8 cellular contexts compared by ENCODE assay signal in the genomic region with DNA sequence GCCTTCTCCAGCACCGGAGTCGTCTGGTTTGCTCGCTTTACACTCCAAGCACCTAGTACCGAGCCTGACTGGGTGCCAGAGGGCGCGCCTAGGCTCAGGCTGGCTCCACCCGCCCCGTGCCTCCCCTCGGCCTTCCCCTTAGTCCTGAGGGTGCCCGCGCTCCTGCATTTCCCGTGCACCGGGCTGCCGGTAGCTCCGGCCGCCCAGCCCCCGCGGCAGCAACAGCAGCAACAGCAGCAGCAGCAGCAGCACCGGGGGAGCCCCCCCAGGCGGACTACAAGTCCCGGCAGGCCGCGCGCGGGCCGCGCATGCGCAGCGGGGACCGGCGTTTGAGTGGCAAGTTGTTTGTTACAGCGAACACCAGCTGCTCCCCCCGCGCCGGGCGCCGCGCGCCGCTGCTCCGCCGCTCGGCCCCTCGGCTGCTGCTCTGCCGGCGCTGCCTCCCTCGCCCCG.
DNase-seq lines count a peak whose midpoint lies in the region; ATAC-seq and TF ChIP-seq lines count a peak whose summit lies in the region.
"Not testable (repeated sequence)": the region's sequence is repeated elsewhere in the genome, so short reads cannot be mapped to it uniquely, and the experiment has no call there.

No MANE protein-coding gene starts in this region.

- peak; percentile 94 for ATAC-seq in GM19351 (IDR thresholded peaks at IDR 0.05; ENCODE audit: unreplicated experiment)
- peak; percentile 74 for ATAC-seq in HG02981 (IDR thresholded peaks at IDR 0.05; ENCODE audit: unreplicated experiment)
- ATAC-seq in right lobe of liver, result peak; percentile 82 to 95 (median 90)

- not testable (repeated sequence) for H3K36me3 ChIP-seq in Peyer's patch, right lobe of liver, vagina

- not testable (repeated sequence) for H3K9me3 ChIP-seq in Peyer's patch, right lobe of liver, vagina

- not testable (repeated sequence) for TF ChIP-seq POLR2A in Peyer's patch (IDR thresholded peaks at IDR 0.05); vagina (IDR thresholded peaks at IDR 0.05)
- TF ChIP-seq POLR2A in right lobe of liver (IDR thresholded peaks at IDR 0.05), result peak; percentile 46

- H3K4me3 ChIP-seq in Peyer's patch (peak overlapping the region; percentile 27 to 62 (median 47)), dorsolateral prefrontal cortex (peak overlapping the region in 54 of 59 donors; percentile 16 to 62 (median 45)), right lobe of liver (peak overlapping the region; percentile 26 to 48 (median 32)), vagina (peak overlapping the region; percentile 42 to 46)

- not testable (repeated sequence) for H3K4me1 ChIP-seq in Peyer's patch, right lobe of liver, vagina

- H3K27ac ChIP-seq in Peyer's patch, result peak overlapping the region in 2 of 4 donors; percentile 57 to 60
- peak overlapping the region in 7 of 59 donors; percentile 28 to 74 (median 48) for H3K27ac ChIP-seq in dorsolateral prefrontal cortex
- H3K27ac ChIP-seq in right lobe of liver, vagina: not testable (repeated sequence)

- H3K27me3 ChIP-seq in Peyer's patch, dorsolateral prefrontal cortex, right lobe of liver, vagina: not testable (repeated sequence)

- peak; percentile 76 to 94 (median 77) for DNase-seq in Peyer's patch
- peak; percentile 60 for DNase-seq in activated T-cell treated with anti-CD3 and anti-CD28 coated beads for 1 hour (ENCODE audit: low read depth)
- peak; percentile 43 to 89 (median 84) for DNase-seq in dorsolateral prefrontal cortex
- peak; percentile 83 to 90 (median 86) for DNase-seq in right lobe of liver
- DNase-seq in stimulated activated CD4-positive, alpha-beta T cell treated with anti-CD3 and anti-CD28 coated beads, Interleukin-15, amount 100 ng/mL, for 24 hours, result peak; percentile 84
- DNase-seq in vagina (ENCODE audit: extremely low spot score in 2 of 2), result peak in 1 of 2 donors; percentile 79

- intact Hi-C loops in dorsolateral prefrontal cortex (cut with DNase I); right lobe of liver (cut with DNase I); vagina (cut with DNase I): not testable (repeated sequence)

- not testable (repeated sequence) for TF ChIP-seq CTCF in Peyer's patch (IDR thresholded peaks at IDR 0.05); right lobe of liver (IDR thresholded peaks at IDR 0.05); vagina (IDR thresholded peaks at IDR 0.05)
- peak in 2 of 56 donors; percentile 9 to 15 for TF ChIP-seq CTCF in dorsolateral prefrontal cortex (IDR thresholded peaks at IDR 0.05 in 54 of 56, conservative IDR thresholded peaks at IDR 0.05 in 2 of 56; ENCODE audit: low read depth in 1 of 56, partially characterized antibody in 56 of 56)

- WGBS in right lobe of liver (ENCODE audit: insufficient coverage, low coverage, low lambda C conversion rate, missing lambda C conversion rate), result 0% methylated on average over 3 of the region's 48 CpGs
